ENCODE assay signal across 8 cellular contexts in genomic region chr17:14301279-14301760, GRCh38. TPM values are rescaled to one million over a fixed set of nuclear protein-coding genes. Genes with fewer than 3 reads are reported as not detected.
DNase-seq lines count a peak whose midpoint lies in the region; ATAC-seq, FAIRE-seq and TF ChIP-seq lines count a peak whose summit lies in the region.

No MANE protein-coding gene starts in this region.

- no peaks in the 10 kb centered on the region for H3K9me3 Mint-ChIP-seq in activated CD8-positive, alpha-beta memory T cell treated with anti-CD3 and anti-CD28 coated beads, Interleukin-2, amount 10 ng/mL, durations not matched to agents 7 days and 5 days (ENCODE audit: low read depth)
- H3K9me3 Mint-ChIP-seq in activated T-cell treated with anti-CD3 and anti-CD28 coated beads, Interleukin-2, amount 50 U/mL, for 72 hours: no peaks in the 10 kb centered on the region

- H3K36me3 ChIP-seq in right atrium auricular region: no peaks in the 10 kb centered on the region
- no peaks in the 10 kb centered on the region for H3K36me3 ChIP-seq in small intestine (ENCODE audit: control insufficient read depth in 2 of 2, insufficient read depth in 2 of 2, low read length in 2 of 2)

- no peak for FAIRE-seq in small intestine (lab: Jason Lieb, UNC)

- peak; percentile 53 for DNase-seq in activated CD8-positive, alpha-beta memory T cell treated with anti-CD3 and anti-CD28 coated beads, Interleukin-2, amount 10 ng/mL, durations not matched to agents 7 days and 5 days
- DNase-seq in activated CD8-positive, alpha-beta memory T cell treated with anti-CD3 and anti-CD28 coated beads, Interleukin-2, amount 50 U/mL, for 48 hours: no peak
- peak; percentile 10 for DNase-seq in HT1080 (ENCODE audit: low read depth)
- DNase-seq in activated T-cell treated with anti-CD3 and anti-CD28 coated beads, Interleukin-2, amount 50 U/mL, for 72 hours: peak; percentile 52 to 64
- DNase-seq in right atrium auricular region (ENCODE audit: low spot score): no peak
- DNase-seq in small intestine: no peak
- DNase-seq in KBM-7: no peak
- DNase-seq in iPS-NIHi11 (ENCODE audit: low spot score): no peak

- peak overlapping the region; percentile 86 for H3K27ac Mint-ChIP-seq in activated CD8-positive, alpha-beta memory T cell treated with anti-CD3 and anti-CD28 coated beads, Interleukin-2, amount 10 ng/mL, durations not matched to agents 7 days and 5 days
- H3K27ac Mint-ChIP-seq in activated T-cell treated with anti-CD3 and anti-CD28 coated beads, Interleukin-2, amount 50 U/mL, for 72 hours: peak overlapping the region; percentile 79

- peaks cover 58% of the 10 kb centered on the region for H3K4me1 Mint-ChIP-seq in activated CD8-positive, alpha-beta memory T cell treated with anti-CD3 and anti-CD28 coated beads, Interleukin-2, amount 10 ng/mL, durations not matched to agents 7 days and 5 days
- peaks cover 66% of the 10 kb centered on the region for H3K4me1 Mint-ChIP-seq in activated T-cell treated with anti-CD3 and anti-CD28 coated beads, Interleukin-2, amount 50 U/mL, for 72 hours (ENCODE audit: low read depth)

- CTCF ChIA-PET in activated CD8-positive, alpha-beta memory T cell treated with anti-CD3 and anti-CD28 coated beads, Interleukin-2, amount 10 ng/mL, durations not matched to agents 7 days and 5 days (lab: Charles Lee): interaction anchor here (0.6 to 3.8 kb wide), 22 partner anchors 8 to 1283 kb away, joined by 3 to 48 read pairs (median 4); partner anchors contain the start of genes COX10 and ELAC2

- H3K27me3 Mint-ChIP-seq in activated CD8-positive, alpha-beta memory T cell treated with anti-CD3 and anti-CD28 coated beads, Interleukin-2, amount 10 ng/mL, durations not matched to agents 7 days and 5 days: peaks cover 44% of the 10 kb centered on the region
- H3K27me3 Mint-ChIP-seq in activated T-cell treated with anti-CD3 and anti-CD28 coated beads, Interleukin-2, amount 50 U/mL, for 72 hours (ENCODE audit: low read depth): peaks cover 26% of the 10 kb centered on the region

- peak; percentile 1 for ATAC-seq in activated CD8-positive, alpha-beta memory T cell treated with anti-CD3 and anti-CD28 coated beads, Interleukin-2, amount 10 ng/mL, durations not matched to agents 7 days and 5 days
- peak; percentile 3 to 11 for ATAC-seq in activated T-cell treated with anti-CD3 and anti-CD28 coated beads, Interleukin-2, amount 50 U/mL, for 72 hours (replicated peaks in 1 of 2)

- H3K4me1 ChIP-seq in right atrium auricular region: peaks cover 0 to 69% of the 10 kb centered on the region in 2 donors
- peaks cover 0 to 3% of the 10 kb centered on the region in 2 donors for H3K4me1 ChIP-seq in small intestine (ENCODE audit: control insufficient read depth in 2 of 2, insufficient read depth in 1 of 2, low read depth in 1 of 2, low read length in 1 of 2)

- H3K36me3 Mint-ChIP-seq in activated CD8-positive, alpha-beta memory T cell treated with anti-CD3 and anti-CD28 coated beads, Interleukin-2, amount 10 ng/mL, durations not matched to agents 7 days and 5 days: peaks cover 4% of the 10 kb centered on the region
- H3K36me3 Mint-ChIP-seq in activated T-cell treated with anti-CD3 and anti-CD28 coated beads, Interleukin-2, amount 50 U/mL, for 72 hours (ENCODE audit: insufficient read depth in 2 of 2): peaks cover 4 to 8% of the 10 kb centered on the region in 2 donors

- peak overlapping the region; percentile 82 for H3K4me3 Mint-ChIP-seq in activated CD8-positive, alpha-beta memory T cell treated with anti-CD3 and anti-CD28 coated beads, Interleukin-2, amount 10 ng/mL, durations not matched to agents 7 days and 5 days
- H3K4me3 Mint-ChIP-seq in activated T-cell treated with anti-CD3 and anti-CD28 coated beads, Interleukin-2, amount 50 U/mL, for 72 hours: peak overlapping the region; percentile 96 to 98

- H3K27me3 ChIP-seq in right atrium auricular region (peaks cover 41 to 46% of the 10 kb centered on the region in 2 donors), small intestine (ENCODE audit: control insufficient read depth in 2 of 2, insufficient read depth in 2 of 2, low read length in 2 of 2) (peaks cover 2 to 35% of the 10 kb centered on the region in 2 donors)

- H3K9me3 ChIP-seq in right atrium auricular region (no peaks in the 10 kb centered on the region), small intestine (ENCODE audit: control insufficient read depth, low read depth) (no peaks in the 10 kb centered on the region)

- TF ChIP-seq CTCF in right atrium auricular region (IDR thresholded peaks at IDR 0.05): peak in 1 of 2 donors; percentile 7

- H3K27ac ChIP-seq in right atrium auricular region (peak overlapping the region; percentile 16 to 33), small intestine (ENCODE audit: low read depth in 1 of 2, low read length in 1 of 2) (peak overlapping the region; percentile 35 to 69)

- peak overlapping the region; percentile 31 to 56 for H3K4me3 ChIP-seq in right atrium auricular region
- peak overlapping the region; percentile 69 to 74 for H3K4me3 ChIP-seq in small intestine (ENCODE audit: low read depth in 1 of 2, low read length in 2 of 2)

- WGBS in small intestine, 3 donors: 0 to 1% (median 0%) methylated on average over 35 to 56 of the region's 56 CpGs

- in situ Hi-C loops in KBM-7 (cut with MboI; ENCODE audit: low pct_unique_long_range_greater_than_20kb, low sequenced_read_pairs): no loop called here

RNA-seq across cellular contexts. Expression of gene HS3ST3B1, which starts 0.4 kb away (rescaled TPM):
- total RNA-seq in activated CD8-positive, alpha-beta memory T cell treated with anti-CD3 and anti-CD28 coated beads, Interleukin-2, amount 10 ng/mL, durations not matched to agents 7 days and 5 days: 10 to 100 TPM in 1 of 2 experiments, 1 to 10 TPM in 1; 6.9 to 24.9 TPM
- 5.7 and 6.4 TPM in 2 replicates for total RNA-seq in HT1080 (2014; rRNA removed; shearing (Covaris generic))
- 4.3 and 4.6 TPM in 2 replicates for polyA plus RNA-seq in HT1080 (2015; cell fraction: cytosol; rRNA removed)
- polyA plus RNA-seq in HT1080 (2015; cell fraction: nucleus; rRNA removed): 4.6 and 5.3 TPM in 2 replicates
- total RNA-seq in activated T-cell treated with anti-CD3 and anti-CD28 coated beads, Interleukin-2, amount 50 U/mL, for 72 hours: 10 to 100 TPM; 10.8 to 17.1 TPM
- 1 to 10 TPM in 1 of 2 donors, under 1 TPM in 1; 0.78 to 2.8 TPM for total RNA-seq in right atrium auricular region
- under 1 TPM; 0.22 to 0.85 (median 0.54) TPM for polyA plus RNA-seq in small intestine

Comparison
In these comparisons a context has a peak if more than half of its experiments do, and no peak if none do; other contexts are left out.
1. DNase-seq: peak in activated CD8-positive, alpha-beta memory T cell treated with anti-CD3 and anti-CD28 coated beads, Interleukin-2, amount 10 ng/mL, durations not matched to agents 7 days and 5 days (single experiment), HT1080 (single experiment) and activated T-cell treated with anti-CD3 and anti-CD28 coated beads, Interleukin-2, amount 50 U/mL, for 72 hours (2 of 2); none in activated CD8-positive, alpha-beta memory T cell treated with anti-CD3 and anti-CD28 coated beads, Interleukin-2, amount 50 U/mL, for 48 hours (single experiment), right atrium auricular region (single experiment), small intestine (single experiment), KBM-7 (single experiment) and iPS-NIHi11 (single experiment).